ENCODE assay signal across 1 cellular context in genomic region chrX:155889328-155889727, GRCh38.
TF ChIP-seq lines count a peak whose summit lies in the region.

No MANE protein-coding gene starts in this region.

TF ChIP-seq in K562, 482 proteins besides CTCF, POLR2A, EP300 and RAD21 (continued from another document):
- TF ChIP-seq, protein P1, sequence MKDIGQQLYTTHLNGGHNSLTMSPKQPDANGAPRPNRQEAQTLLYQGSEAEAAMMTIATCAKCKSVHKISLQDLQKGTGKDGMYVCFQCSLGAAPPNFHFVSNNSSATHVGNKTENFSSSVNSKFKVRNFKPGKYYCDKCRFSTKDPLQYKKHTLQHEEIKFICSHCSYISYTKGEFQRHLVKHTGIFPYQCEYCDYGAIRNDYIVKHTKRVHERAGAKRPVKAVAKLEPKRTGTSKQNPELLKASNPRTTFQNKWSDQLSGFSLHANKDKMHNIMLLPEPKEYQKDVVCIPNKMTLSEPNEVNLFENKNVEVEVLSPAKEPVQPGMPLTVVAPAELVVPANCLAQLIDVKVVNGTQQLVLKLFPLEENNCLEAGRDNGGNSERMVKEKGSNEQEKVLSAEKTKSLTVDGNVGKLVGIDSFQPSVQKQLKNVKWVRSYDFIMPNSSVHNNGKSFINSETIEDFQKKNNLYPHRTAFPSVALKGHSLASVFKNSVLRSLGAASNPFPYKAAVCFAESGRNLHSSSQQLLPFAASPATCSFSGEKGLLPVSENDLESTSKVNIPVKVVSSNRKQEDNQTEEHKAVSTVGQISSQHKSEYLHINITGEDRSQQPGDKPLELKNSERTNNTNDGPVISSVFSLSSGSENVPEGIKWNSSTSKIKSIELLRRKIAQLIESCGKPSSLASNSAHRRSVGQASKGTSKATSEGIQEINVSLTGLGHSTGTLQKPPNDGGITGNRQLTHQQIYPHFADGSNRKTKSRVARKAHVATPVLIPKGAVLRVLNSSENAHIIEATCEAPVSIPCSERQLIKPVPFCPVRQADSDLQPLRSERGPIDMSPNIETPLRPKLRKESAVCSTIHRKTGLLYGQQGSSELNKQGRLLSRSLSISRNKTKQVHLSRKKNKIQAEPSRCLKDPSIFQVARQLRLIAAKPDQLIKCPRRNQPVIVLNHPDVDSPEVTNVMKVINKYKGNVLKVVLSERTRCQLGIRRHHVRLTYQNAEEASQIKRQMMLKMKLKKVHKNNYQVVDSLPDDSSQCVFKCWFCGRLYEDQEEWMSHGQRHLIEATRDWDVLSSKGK (CRISPR knock-in tag; IDR thresholded peaks at IDR 0.05): no peak
- TF ChIP-seq, protein P2, sequence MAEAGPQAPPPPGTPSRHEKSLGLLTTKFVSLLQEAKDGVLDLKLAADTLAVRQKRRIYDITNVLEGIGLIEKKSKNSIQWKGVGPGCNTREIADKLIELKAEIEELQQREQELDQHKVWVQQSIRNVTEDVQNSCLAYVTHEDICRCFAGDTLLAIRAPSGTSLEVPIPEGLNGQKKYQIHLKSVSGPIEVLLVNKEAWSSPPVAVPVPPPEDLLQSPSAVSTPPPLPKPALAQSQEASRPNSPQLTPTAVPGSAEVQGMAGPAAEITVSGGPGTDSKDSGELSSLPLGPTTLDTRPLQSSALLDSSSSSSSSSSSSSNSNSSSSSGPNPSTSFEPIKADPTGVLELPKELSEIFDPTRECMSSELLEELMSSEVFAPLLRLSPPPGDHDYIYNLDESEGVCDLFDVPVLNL (CRISPR knock-in tag; IDR thresholded peaks at IDR 0.05; ENCODE audit: low read depth): no peak
- TF ChIP-seq HNRNPL (IDR thresholded peaks at IDR 0.05; ENCODE audit: low read depth, low read length): no peak
- 0 out of 2 replicates have a peak, but pooled peaks have one; percentile 23 for TF ChIP-seq ETV1 (tag; conservative IDR thresholded peaks at IDR 0.05; ENCODE audit: low read depth)
- peak; percentile 53; the same call in 1 of the 2 replicates for TF ChIP-seq MAFF (IDR thresholded peaks at IDR 0.05; ENCODE audit: low read length)
- no peak for TF ChIP-seq ATF7 (IDR thresholded peaks at IDR 0.05)
